8 cellular contexts compared by ENCODE assay signal in genomic region chr6:19804362-19805145, GRCh38. TPM values are rescaled to one million over a fixed set of nuclear protein-coding genes. Genes with fewer than 3 reads are reported as not detected.
DNase-seq lines count a peak whose midpoint lies in the region; ATAC-seq and TF ChIP-seq lines count a peak whose summit lies in the region.

No MANE protein-coding gene starts in this region.

- DNase-seq in DMS 273 (lab: John Stamatoyannopoulos, UW; ENCODE audit: unreplicated experiment) (peak; percentile 99), OCI-LY7 (ENCODE audit: low spot score) (peak; percentile 94), globus pallidus (ENCODE audit: low spot score) (peak; percentile 94), neural crest cell (ENCODE audit: low read depth, low spot score) (peak; percentile 88), testis (peak; percentile 96)

- H3K4me1 Mint-ChIP-seq in activated naive CD4-positive, alpha-beta T cell treated with anti-CD3 and anti-CD28 coated beads, Interleukin-2, amount 50 U/mL, for 24 hours = peaks cover 12% of the 10 kb centered on the region
- H3K4me1 Mint-ChIP-seq in neural crest cell = peaks cover 26% of the 10 kb centered on the region

- POLR2A ChIA-PET in OCI-LY7 (lab: Charles Lee) = interaction anchor here (0.7 to 8.1 kb wide), 14 partner anchors 10 to 293 kb away, joined by 3 to 76 read pairs (median 5); no protein-coding TSS in a partner anchor

- 1% methylated on average over 49 to 62 of the region's 74 CpGs for WGBS in testis, 2 donors

- H3K36me3 ChIP-seq in HUES6 (ENCODE audit: control insufficient read depth, insufficient read depth, low read length) = no peaks in the 10 kb centered on the region
- no peaks in the 10 kb centered on the region; the same call in 1 of the 2 replicates for H3K36me3 ChIP-seq in OCI-LY7 (ENCODE audit: insufficient read depth, low read length)
- no peaks in the 10 kb centered on the region for H3K36me3 ChIP-seq in testis (ENCODE audit: low read depth, missing control alignments)

- intact Hi-C loops in OCI-LY7 (cut with micrococcal nuclease; ENCODE audit: unreplicated experiment) (loop anchor here (5.0 kb wide), 1 partner anchor 332 kb away; no protein-coding TSS in a partner anchor), testis (cut with DNase I; ENCODE audit: low total_unique reads) (no loop called here)

- peak overlapping the region; percentile 94 for H3K4me2 ChIP-seq in OCI-LY7 (ENCODE audit: low read length)

- no peaks in the 10 kb centered on the region for H3K9me2 ChIP-seq in OCI-LY7 (ENCODE audit: insufficient read depth, low read length)

- TF ChIP-seq CTCF in OCI-LY7 (conservative IDR thresholded peaks at IDR 0.05; ENCODE audit: low read length) = no peak
- no peak for TF ChIP-seq CTCF in neural crest cell (conservative IDR thresholded peaks at IDR 0.05)
- peak in 1 of 3 experiments; percentile 7 for TF ChIP-seq CTCF in testis (IDR thresholded peaks at IDR 0.05)

- no peaks in the 10 kb centered on the region for H4K20me1 ChIP-seq in OCI-LY7 (ENCODE audit: insufficient read depth, low read length)

- H3K79me2 ChIP-seq in OCI-LY7 (ENCODE audit: insufficient read depth, low read depth, low read length) = peaks cover 15% of the 10 kb centered on the region

- peak overlapping the region; percentile 71 for H2AFZ ChIP-seq in OCI-LY7 (ENCODE audit: low read length)

- peak overlapping the region; percentile 77 for H3K4me3 Mint-ChIP-seq in activated naive CD4-positive, alpha-beta T cell treated with anti-CD3 and anti-CD28 coated beads, Interleukin-2, amount 50 U/mL, for 24 hours
- H3K4me3 Mint-ChIP-seq in neural crest cell = peak overlapping the region; percentile 94

- H3K36me3 Mint-ChIP-seq in activated naive CD4-positive, alpha-beta T cell treated with anti-CD3 and anti-CD28 coated beads, Interleukin-2, amount 50 U/mL, for 24 hours = no peaks in the 10 kb centered on the region
- H3K36me3 Mint-ChIP-seq in neural crest cell (ENCODE audit: low read depth) = peaks cover under 1% of the 10 kb centered on the region

- peak overlapping the region; percentile 82 for H3K9ac ChIP-seq in HUES6 (ENCODE audit: low read length)

- peak overlapping the region; percentile 97; the same call in 1 of the 2 replicates for H3K27ac ChIP-seq in HUES6 (ENCODE audit: low read depth, low read length)
- H3K27ac ChIP-seq in OCI-LY7 (ENCODE audit: low read depth, low read length, poor library complexity, severe bottlenecking) = peak overlapping the region; percentile 94
- H3K27ac ChIP-seq in testis = peak overlapping the region; percentile 74 to 81

- H3K27me3 ChIP-seq in HUES6 (ENCODE audit: control insufficient read depth, insufficient read depth, low read length) = peaks cover 5% of the 10 kb centered on the region
- H3K27me3 ChIP-seq in testis = no peaks in the 10 kb centered on the region

- CTCF ChIA-PET in OCI-LY7 (lab: Charles Lee; ENCODE audit: unreplicated experiment) = interaction anchor here (0.6 to 1.8 kb wide), 2 partner anchors 47 to 205 kb away, joined by 4 to 6 read pairs; no protein-coding TSS in a partner anchor

- H3K9me3 ChIP-seq in HUES6 (ENCODE audit: control insufficient read depth, insufficient read depth, low read depth, low read length) (peaks cover 16% of the 10 kb centered on the region), OCI-LY7 (ENCODE audit: low read length) (peaks cover 4% of the 10 kb centered on the region; the same call in 1 of the 2 replicates), testis (no peaks in the 10 kb centered on the region)

- H3K4me1 ChIP-seq in HUES6 (ENCODE audit: control insufficient read depth, insufficient read depth, low read length) (peaks cover 24% of the 10 kb centered on the region), OCI-LY7 (ENCODE audit: insufficient read depth, low read length, poor library complexity, severe bottlenecking) (peaks cover 55% of the 10 kb centered on the region), testis (no peaks in the 10 kb centered on the region)

- TF ChIP-seq POLR2A in testis (IDR thresholded peaks at IDR 0.05) = peak; percentile 34

- H3K27ac Mint-ChIP-seq in activated naive CD4-positive, alpha-beta T cell treated with anti-CD3 and anti-CD28 coated beads, Interleukin-2, amount 50 U/mL, for 24 hours = no peak overlapping the region
- peak overlapping the region; percentile 83 for H3K27ac Mint-ChIP-seq in neural crest cell (ENCODE audit: unreplicated experiment)

- H3K9me3 Mint-ChIP-seq in activated naive CD4-positive, alpha-beta T cell treated with anti-CD3 and anti-CD28 coated beads, Interleukin-2, amount 50 U/mL, for 24 hours = no peaks in the 10 kb centered on the region
- no peaks in the 10 kb centered on the region for H3K9me3 Mint-ChIP-seq in neural crest cell

- BruUV-seq in OCI-LY7 (replicated peaks; lab: Mats Ljungman, UMichigan) = no TSS peak

- ATAC-seq in GM21528 (IDR thresholded peaks at IDR 0.05; ENCODE audit: low FRiP score, unreplicated experiment) = peak; percentile 97

- H3K4me3 ChIP-seq in HUES6 (ENCODE audit: low read depth, low read length) (peak overlapping the region; percentile 66), OCI-LY7 (ENCODE audit: low read depth, low read length, poor library complexity, severe bottlenecking) (peak overlapping the region; percentile 86), testis (peak overlapping the region; percentile 48 to 71)

- peaks cover 24% of the 10 kb centered on the region for H3K27me3 Mint-ChIP-seq in activated naive CD4-positive, alpha-beta T cell treated with anti-CD3 and anti-CD28 coated beads, Interleukin-2, amount 50 U/mL, for 24 hours
- H3K27me3 Mint-ChIP-seq in neural crest cell (ENCODE audit: low read depth) = peaks cover 11% of the 10 kb centered on the region

RNA-seq across cellular contexts. Expression of gene ID4, which starts 32.6 kb away (rescaled TPM):
- 2.0 and 2.1 TPM in 2 replicates for total RNA-seq in OCI-LY7 (2014; rRNA removed; shearing (Covaris generic))
- total RNA-seq in OCI-LY7 (2022) (1.6 and 2.5 TPM in 2 replicates), neural crest cell (104 and 106 TPM in 2 replicates), testis (100 to 1,000 TPM; 122 to 130 TPM)
- polyA plus RNA-seq in testis (ENCODE audit: insufficient read depth, low read depth, low replicate concordance) = 51.6 TPM

Comparison
In these comparisons a context has a peak if more than half of its experiments do, and no peak if none do; other contexts are left out.
1. Peak in every context shown above with its lines: DNase-seq, ATAC-seq, H3K4me3 ChIP-seq and H3K27ac ChIP-seq.
2. RNA of gene ID4, which starts 32.6 kb away (total RNA-seq): 122 to 130 TPM in testis and 104 to 106 TPM in neural crest cell; 1.6 to 2.5 TPM in OCI-LY7; every median in the first group is over 10 times any median in the second.